ENCODE assay signal across 1 cellular context in genomic region chr12:98002887-98003493, GRCh38.
TF ChIP-seq lines count a peak whose summit lies in the region.

No MANE protein-coding gene starts in this region.

TF ChIP-seq in GM23338, 12 proteins besides CTCF, POLR2A, EP300 and RAD21 (continued from another document):
- TF ChIP-seq REST (IDR thresholded peaks at IDR 0.05; ENCODE audit: unreplicated experiment): no peak
- no peak for TF ChIP-seq STAT1 (IDR thresholded peaks at IDR 0.05; ENCODE audit: unreplicated experiment)
- no peak for TF ChIP-seq EZH2phosphoT487 (IDR thresholded peaks at IDR 0.05; ENCODE audit: unreplicated experiment)
TF ChIP-seq in GM23338: peak in this region for 0.
